18 cellular contexts compared by ENCODE assay signal in genomic region chrX:45715787-45716186, GRCh38.
DNase-seq lines count a peak whose midpoint lies in the region; ATAC-seq and TF ChIP-seq lines count a peak whose summit lies in the region.
"Had no signal": no experiment of that assay in that cellular context is flagged by ENCODE, and none has a peak within 500 bp of the region (broad histone marks: within the 10 kb centered on the region; RNA-seq: fewer than 3 reads in every experiment).

No MANE protein-coding gene starts in this region.

- H3K4me3 Mint-ChIP-seq in activated CD8-positive, alpha-beta T cell treated with anti-CD3 and anti-CD28 coated beads for 36 hours, result no peak overlapping the region
- H3K4me3 Mint-ChIP-seq in activated CD8-positive, alpha-beta T cell treated with anti-CD3 and anti-CD28 coated beads, Interleukin-2, amount 10 ng/mL, durations not matched to agents 7 days and 5 days, result no peak overlapping the region
- H3K4me3 Mint-ChIP-seq in stimulated activated effector memory CD8-positive, alpha-beta T cell treated with anti-CD3 and anti-CD28 coated beads, Interleukin-12 subunit alpha, Interleukin-12 subunit beta, amount 100 ng/mL, for 72 hours, result peak overlapping the region; percentile 15
- H3K4me3 Mint-ChIP-seq: nephron progenitor cell had no signal

- no peak overlapping the region for H2AFZ ChIP-seq in OCI-LY3 (ENCODE audit: low read depth, low read length)

- H3K4me3 ChIP-seq in OCI-LY3 (ENCODE audit: low read length) (no peak overlapping the region), brain microvascular endothelial cell (ENCODE audit: low read depth, low read length) (no peak overlapping the region)
- H3K4me3 ChIP-seq: dorsolateral prefrontal cortex, lower lobe of right lung, upper lobe of right lung had no signal

- peaks cover 2% of the 10 kb centered on the region for H3K36me3 Mint-ChIP-seq in activated CD8-positive, alpha-beta T cell treated with anti-CD3 and anti-CD28 coated beads for 36 hours (ENCODE audit: low read depth)
- H3K36me3 Mint-ChIP-seq in activated CD8-positive, alpha-beta T cell treated with anti-CD3 and anti-CD28 coated beads, Interleukin-2, amount 10 ng/mL, durations not matched to agents 7 days and 5 days (ENCODE audit: low read depth), result no peaks in the 10 kb centered on the region
- H3K36me3 Mint-ChIP-seq in stimulated activated effector memory CD8-positive, alpha-beta T cell treated with anti-CD3 and anti-CD28 coated beads, Interleukin-12 subunit alpha, Interleukin-12 subunit beta, amount 100 ng/mL, for 72 hours, result peaks cover 5% of the 10 kb centered on the region

- no peaks in the 10 kb centered on the region for H4K20me1 ChIP-seq in OCI-LY3 (ENCODE audit: insufficient read depth, low read length)

- no peaks in the 10 kb centered on the region for H3K9me3 Mint-ChIP-seq in activated CD8-positive, alpha-beta T cell treated with anti-CD3 and anti-CD28 coated beads for 36 hours
- H3K9me3 Mint-ChIP-seq in activated CD8-positive, alpha-beta T cell treated with anti-CD3 and anti-CD28 coated beads, Interleukin-2, amount 10 ng/mL, durations not matched to agents 7 days and 5 days (ENCODE audit: insufficient read depth), result no peaks in the 10 kb centered on the region
- H3K9me3 Mint-ChIP-seq in stimulated activated effector memory CD8-positive, alpha-beta T cell treated with anti-CD3 and anti-CD28 coated beads, Interleukin-12 subunit alpha, Interleukin-12 subunit beta, amount 100 ng/mL, for 72 hours, result no peaks in the 10 kb centered on the region

- H3K4me1 ChIP-seq in OCI-LY3 (ENCODE audit: low read length), result peaks cover 44% of the 10 kb centered on the region
- H3K4me1 ChIP-seq: lower lobe of right lung, upper lobe of right lung had no signal

- H3K27ac ChIP-seq in OCI-LY3 (ENCODE audit: low read length) (no peak overlapping the region), brain microvascular endothelial cell (peak overlapping the region; percentile 35)
- H3K27ac ChIP-seq: dorsolateral prefrontal cortex, lower lobe of right lung, upper lobe of right lung had no signal

- H3K27me3 ChIP-seq in OCI-LY3 (ENCODE audit: low read depth, low read length) (peaks cover 13% of the 10 kb centered on the region), brain microvascular endothelial cell (replicated peaks) (no peaks in the 10 kb centered on the region)
- H3K27me3 ChIP-seq: upper lobe of right lung had no signal

- H3K4me2 ChIP-seq in OCI-LY3 (ENCODE audit: low read length), result peak overlapping the region; percentile 65

- H3K27me3 Mint-ChIP-seq in activated CD8-positive, alpha-beta T cell treated with anti-CD3 and anti-CD28 coated beads for 36 hours, result no peaks in the 10 kb centered on the region
- no peaks in the 10 kb centered on the region for H3K27me3 Mint-ChIP-seq in activated CD8-positive, alpha-beta T cell treated with anti-CD3 and anti-CD28 coated beads, Interleukin-2, amount 10 ng/mL, durations not matched to agents 7 days and 5 days (ENCODE audit: low read depth)

- peak overlapping the region; percentile 17 for H3K27ac Mint-ChIP-seq in activated CD8-positive, alpha-beta T cell treated with anti-CD3 and anti-CD28 coated beads for 36 hours
- H3K27ac Mint-ChIP-seq in activated CD8-positive, alpha-beta T cell treated with anti-CD3 and anti-CD28 coated beads, Interleukin-2, amount 10 ng/mL, durations not matched to agents 7 days and 5 days, result no peak overlapping the region
- H3K27ac Mint-ChIP-seq in stimulated activated effector memory CD8-positive, alpha-beta T cell treated with anti-CD3 and anti-CD28 coated beads, Interleukin-12 subunit alpha, Interleukin-12 subunit beta, amount 100 ng/mL, for 72 hours, result peak overlapping the region; percentile 32
- H3K27ac Mint-ChIP-seq: nephron progenitor cell had no signal

- CTCF ChIA-PET in activated CD8-positive, alpha-beta T cell treated with anti-CD3 and anti-CD28 coated beads for 36 hours (lab: Charles Lee), result no interaction called here
- CTCF ChIA-PET in activated CD8-positive, alpha-beta T cell treated with anti-CD3 and anti-CD28 coated beads, Interleukin-2, amount 10 ng/mL, durations not matched to agents 7 days and 5 days (lab: Charles Lee), result no interaction called here

- no peaks in the 10 kb centered on the region for H3K9me3 ChIP-seq in OCI-LY3 (ENCODE audit: insufficient read depth, low read length)
- H3K9me3 ChIP-seq: lower lobe of right lung, upper lobe of right lung had no signal

- TF ChIP-seq CTCF in activated CD8-positive, alpha-beta T cell treated with anti-CD3 and anti-CD28 coated beads for 36 hours (IDR thresholded peaks at IDR 0.05), result no peak
- no peak for TF ChIP-seq CTCF in OCI-LY3 (IDR thresholded peaks at IDR 0.05; ENCODE audit: low read depth, low read length)
- TF ChIP-seq CTCF in brain microvascular endothelial cell (IDR thresholded peaks at IDR 0.05; ENCODE audit: low read depth, low read length, missing control alignments), result no peak

- intact Hi-C loops in activated CD8-positive, alpha-beta T cell treated with anti-CD3 and anti-CD28 coated beads for 36 hours (cut with micrococcal nuclease), result no loop called here

- H3K36me3 ChIP-seq in OCI-LY3 (replicated peaks; ENCODE audit: low read depth, low read length), result no peaks in the 10 kb centered on the region
- no peaks in the 10 kb centered on the region for H3K36me3 ChIP-seq in brain microvascular endothelial cell (replicated peaks)
- H3K36me3 ChIP-seq: lower lobe of right lung, upper lobe of right lung had no signal

- in situ Hi-C loops in brain microvascular endothelial cell (cut with HindIII; ENCODE audit: low pct_ligation_motif_present, low sequenced_read_pairs), result no loop called here

- no peaks in the 10 kb centered on the region for H3K79me2 ChIP-seq in OCI-LY3 (ENCODE audit: low read length)

- DNase-seq in activated CD8-positive, alpha-beta T cell treated with anti-CD3 and anti-CD28 coated beads for 36 hours, result no peak
- no peak for DNase-seq in activated CD8-positive, alpha-beta T cell treated with anti-CD3 and anti-CD28 coated beads, Interleukin-2, amount 10 ng/mL, durations not matched to agents 7 days and 5 days
- peak; percentile 33 for DNase-seq in brain microvascular endothelial cell
- DNase-seq in stimulated activated effector memory CD8-positive, alpha-beta T cell treated with anti-CD3 and anti-CD28 coated beads, Interleukin-12 subunit alpha, Interleukin-12 subunit beta, amount 100 ng/mL, for 72 hours (ENCODE audit: low spot score in 2 of 2), result no peak
- DNase-seq in DMS 273 (lab: John Stamatoyannopoulos, UW; ENCODE audit: unreplicated experiment), result no peak
- DNase-seq in cerebellar cortex (ENCODE audit: low spot score), result no peak
- DNase-seq: anterior cingulate cortex; dorsolateral prefrontal cortex; lower lobe of right lung; NCI-H1417; NCI-H446 treated with DMSO at 0.1 percent for 48 hours; nephron progenitor cell; right cardiac atrium; stimulated activated CD4-positive, alpha-beta T cell treated with anti-CD3 and anti-CD28 coated beads, Interleukin-4, amount 100 ng/mL, for 1 hour; SW 1271; upper lobe of right lung had no signal

- no peak for ATAC-seq in activated CD8-positive, alpha-beta T cell treated with anti-CD3 and anti-CD28 coated beads for 36 hours
- no peak for ATAC-seq in activated CD8-positive, alpha-beta T cell treated with anti-CD3 and anti-CD28 coated beads, Interleukin-2, amount 10 ng/mL, durations not matched to agents 7 days and 5 days
- ATAC-seq in stimulated activated effector memory CD8-positive, alpha-beta T cell treated with anti-CD3 and anti-CD28 coated beads, Interleukin-12 subunit alpha, Interleukin-12 subunit beta, amount 100 ng/mL, for 72 hours, result no peak
- no peak for ATAC-seq in HG02588 (IDR thresholded peaks at IDR 0.05; ENCODE audit: unreplicated experiment)
- ATAC-seq: lower lobe of right lung, upper lobe of right lung had no signal

- H3K4me1 Mint-ChIP-seq in activated CD8-positive, alpha-beta T cell treated with anti-CD3 and anti-CD28 coated beads for 36 hours (ENCODE audit: low read depth), result peaks cover 75% of the 10 kb centered on the region
- peaks cover 41% of the 10 kb centered on the region for H3K4me1 Mint-ChIP-seq in activated CD8-positive, alpha-beta T cell treated with anti-CD3 and anti-CD28 coated beads, Interleukin-2, amount 10 ng/mL, durations not matched to agents 7 days and 5 days (ENCODE audit: low read depth)
- peaks cover 56% of the 10 kb centered on the region for H3K4me1 Mint-ChIP-seq in stimulated activated effector memory CD8-positive, alpha-beta T cell treated with anti-CD3 and anti-CD28 coated beads, Interleukin-12 subunit alpha, Interleukin-12 subunit beta, amount 100 ng/mL, for 72 hours
- H3K4me1 Mint-ChIP-seq: nephron progenitor cell had no signal

- POLR2A ChIA-PET in activated CD8-positive, alpha-beta T cell treated with anti-CD3 and anti-CD28 coated beads for 36 hours (lab: Charles Lee), result no interaction called here
- POLR2A ChIA-PET in activated CD8-positive, alpha-beta T cell treated with anti-CD3 and anti-CD28 coated beads, Interleukin-2, amount 10 ng/mL, durations not matched to agents 7 days and 5 days (lab: Charles Lee), result no interaction called here

- H3K9ac ChIP-seq in OCI-LY3 (ENCODE audit: low read length), result no peak overlapping the region
